Comparison of ENCODE assay signal across 14 cellular contexts in genomic region chr13:30256713-30257432, GRCh38. TPM values are rescaled to one million over a fixed set of nuclear protein-coding genes. Genes with fewer than 3 reads are reported as not detected.
DNase-seq lines count a peak whose midpoint lies in the region; ATAC-seq, FAIRE-seq and TF ChIP-seq lines count a peak whose summit lies in the region.
"Had no signal": no experiment of that assay in that cellular context is flagged by ENCODE, and none has a peak within 500 bp of the region (broad histone marks: within the 10 kb centered on the region; RNA-seq: fewer than 3 reads in every experiment).

No MANE protein-coding gene starts in this region.

- DNase-seq in NCI-H526 (lab: John Stamatoyannopoulos, UW) (peak; percentile 92 to 95), H1 (ENCODE audit: low read depth in 1 of 2, low spot score in 2 of 2) (no peak), neural crest cell (ENCODE audit: low read depth, low spot score) (no peak), NOMO-1 treated with DMSO at 0.1 percent for 48 hours (lab: John Stamatoyannopoulos, UW; ENCODE audit: unreplicated experiment) (no peak), upper lobe of left lung (no peak), NCI-H146 (lab: John Stamatoyannopoulos, UW) (no peak), HTR-8/SVneo (ENCODE audit: insufficient read length, low spot score) (no peak)
- DNase-seq: activated T-cell treated with anti-CD3 and anti-CD28 coated beads, Interleukin-2, amount 50 U/mL, for 24 hours; natural killer cell; NCI-H1048; OCI-M1; stimulated activated CD4-positive, alpha-beta T cell treated with anti-CD3 and anti-CD28 coated beads, Interleukin-4, amount 100 ng/mL, for 1 hour had no signal

- no peak overlapping the region for H2AK5ac ChIP-seq in H1 (ENCODE audit: low read depth, low read length)

- H3K4me3 Mint-ChIP-seq in neural crest cell = no peak overlapping the region
- H3K4me3 Mint-ChIP-seq: activated T-cell treated with anti-CD3 and anti-CD28 coated beads, Interleukin-2, amount 50 U/mL, for 24 hours; natural killer cell had no signal

- TF ChIP-seq POLR2A in H1 (IDR thresholded peaks at IDR 0.05; ENCODE audit: control extremely low read depth in 1 of 2, low read depth in 2 of 2, low read length in 2 of 2) = no peak
- TF ChIP-seq POLR2A in upper lobe of left lung (IDR thresholded peaks at IDR 0.05) = no peak

- POLR2A ChIA-PET in H1 (lab: Charles Lee; ENCODE audit: partially characterized antibody) = no interaction called here

- H2BK5ac ChIP-seq in H1 (ENCODE audit: low read depth, low read length) = peak overlapping the region; percentile 71; the same call in 1 of the 2 replicates

- H2AFZ ChIP-seq in H1 (ENCODE audit: low read length) = no peak overlapping the region

- TF ChIP-seq CTCF in DOHH2 (IDR thresholded peaks at IDR 0.05; ENCODE audit: low read depth, low read length, poor library complexity, severe bottlenecking) (no peak), H1 (IDR thresholded peaks at IDR 0.05; ENCODE audit: control extremely low read depth in 1 of 3, insufficient read depth in 1 of 3, low read depth in 1 of 3, low read length in 3 of 3) (no peak), neural crest cell (conservative IDR thresholded peaks at IDR 0.05) (no peak), upper lobe of left lung (IDR thresholded peaks at IDR 0.05) (no peak)

- H4K91ac ChIP-seq in H1 (replicated peaks; ENCODE audit: insufficient read length, low read length) = no peak overlapping the region

- no peak overlapping the region for H3K23ac ChIP-seq in H1 (ENCODE audit: insufficient read length)

- H3K27me3 Mint-ChIP-seq in neural crest cell (ENCODE audit: low read depth) = no peaks in the 10 kb centered on the region
- H3K27me3 Mint-ChIP-seq: activated T-cell treated with anti-CD3 and anti-CD28 coated beads, Interleukin-2, amount 50 U/mL, for 24 hours had no signal

- peaks cover 29% of the 10 kb centered on the region for H3K4me1 Mint-ChIP-seq in neural crest cell

- H3K14ac ChIP-seq in H1 (ENCODE audit: insufficient read length) = no peak overlapping the region

- H3K9me3 ChIP-seq in DOHH2 (ENCODE audit: control insufficient read depth, insufficient read depth, low read length) = no peaks in the 10 kb centered on the region
- H3K9me3 ChIP-seq in H1 (ENCODE audit: insufficient read depth in 2 of 2, low read depth in 1 of 2, low read length in 1 of 2) = peaks cover 4 to 8% of the 10 kb centered on the region in 2 experiments; a peak in 1 of 4 replicates
- no peaks in the 10 kb centered on the region for H3K9me3 ChIP-seq in upper lobe of left lung

- H3K9me3 Mint-ChIP-seq in neural crest cell = peaks cover 3% of the 10 kb centered on the region
- H3K9me3 Mint-ChIP-seq: activated T-cell treated with anti-CD3 and anti-CD28 coated beads, Interleukin-2, amount 50 U/mL, for 24 hours; natural killer cell had no signal

- H3K79me2 ChIP-seq in DOHH2 (ENCODE audit: control insufficient read depth, low read length) (peaks cover 38% of the 10 kb centered on the region), H1 (ENCODE audit: control insufficient read depth in 1 of 2, insufficient read depth in 2 of 2, low read length in 2 of 2) (no peaks in the 10 kb centered on the region)

- H4K20me1 ChIP-seq in DOHH2 (ENCODE audit: control insufficient read depth, insufficient read depth, low read depth, low read length) = no peaks in the 10 kb centered on the region
- no peaks in the 10 kb centered on the region for H4K20me1 ChIP-seq in H1 (replicated peaks in 1 of 2; ENCODE audit: control insufficient read depth in 1 of 2, insufficient read depth in 2 of 2, low read length in 2 of 2)

- peak; percentile 25 to 44; a peak in 3 of 4 replicates for TF ChIP-seq RAD21 in H1 (IDR thresholded peaks at IDR 0.05 in 1 of 2, conservative IDR thresholded peaks at IDR 0.05 in 1 of 2; ENCODE audit: low read depth in 2 of 2, low read length in 2 of 2)

- ATAC-seq in upper lobe of left lung (ENCODE audit: low FRiP score in 2 of 2) = no peak
- ATAC-seq: natural killer cell had no signal

- H3K18ac ChIP-seq in H1 (ENCODE audit: extremely low read depth, low read length) = 0 out of 2 replicates have a peak overlapping the region, but pooled peaks have one; percentile 56

- no peaks in the 10 kb centered on the region for H3K23me2 ChIP-seq in H1 (ENCODE audit: low read depth, low read length)

- whole genome bisulfite sequencing in H1 (ENCODE audit: extremely low coverage in 1 of 2, insufficient coverage in 1 of 2, insufficient read length in 1 of 2, insufficient replicate concordance in 2 of 2, low coverage in 1 of 2, low lambda C conversion rate in 2 of 2, missing lambda C conversion rate in 1 of 2), 2 experiments = 92% methylated on average over 5 of the region's 5 CpGs; no CpG with 5 or more reads in 1 of the 2 experiments
- WGBS in upper lobe of left lung, 2 donors = 91 to 92% methylated on average over 5 of the region's 5 CpGs

- H3K56ac ChIP-seq in H1 (replicated peaks; ENCODE audit: insufficient read length, low read depth, low read length) = no peak overlapping the region

- H3K4me2 ChIP-seq in DOHH2 (ENCODE audit: low read length) = peak overlapping the region; percentile 44
- H3K4me2 ChIP-seq in H1 (ENCODE audit: insufficient read depth in 1 of 2, low read depth in 2 of 2, low read length in 2 of 2) = no peak overlapping the region

- peaks cover 9% of the 10 kb centered on the region for H3K36me3 Mint-ChIP-seq in neural crest cell (ENCODE audit: low read depth)
- H3K36me3 Mint-ChIP-seq: natural killer cell had no signal

- H4K5ac ChIP-seq in H1 (ENCODE audit: insufficient read length, low read depth, low read length) = no peak overlapping the region

- peak overlapping the region; percentile 29 for H3K4me3 ChIP-seq in DOHH2 (ENCODE audit: low read length)
- no peak overlapping the region for H3K4me3 ChIP-seq in H1 (ENCODE audit: extremely low read depth in 1 of 4, insufficient read depth in 2 of 4, low read depth in 3 of 4, low read length in 4 of 4)
- no peak overlapping the region for H3K4me3 ChIP-seq in upper lobe of left lung

- H3K36me3 ChIP-seq in DOHH2 (ENCODE audit: control insufficient read depth, low read length) (peaks cover 46% of the 10 kb centered on the region), H1 (ENCODE audit: control insufficient read depth in 2 of 4, insufficient read depth in 4 of 4, low read length in 3 of 4) (peaks cover 0 to 3% (median 0%) of the 10 kb centered on the region in 4 experiments; a peak in 2 of 8 replicates), upper lobe of left lung (peaks cover 0 to 10% (median 0%) of the 10 kb centered on the region in 4 donors)

- H4K8ac ChIP-seq in H1 (ENCODE audit: extremely low read depth, insufficient read depth, low read length) = no peak overlapping the region

- no peak overlapping the region for H2BK120ac ChIP-seq in H1 (replicated peaks; ENCODE audit: low read depth, low read length)

- H3K27ac Mint-ChIP-seq in neural crest cell (ENCODE audit: unreplicated experiment) = peak overlapping the region; percentile 73
- H3K27ac Mint-ChIP-seq: activated T-cell treated with anti-CD3 and anti-CD28 coated beads, Interleukin-2, amount 50 U/mL, for 24 hours; natural killer cell had no signal

- no peaks in the 10 kb centered on the region for H3K27me3 ChIP-seq in DOHH2 (ENCODE audit: control insufficient read depth, low read length)
- no peaks in the 10 kb centered on the region for H3K27me3 ChIP-seq in H1 (replicated peaks in 1 of 4; ENCODE audit: control insufficient read depth in 3 of 4, extremely low read depth in 1 of 4, insufficient read depth in 3 of 4, low read length in 3 of 4)
- no peaks in the 10 kb centered on the region for H3K27me3 ChIP-seq in upper lobe of left lung

- H2BK15ac ChIP-seq in H1 (ENCODE audit: low read length) = no peak overlapping the region

- H3F3A ChIP-seq in DOHH2 (ENCODE audit: control insufficient read depth, insufficient read depth) = peaks cover 8% of the 10 kb centered on the region; the same call in 1 of the 2 replicates

- no peaks in the 10 kb centered on the region for H3K9me2 ChIP-seq in DOHH2 (replicated peaks; ENCODE audit: control insufficient read depth, low read length)

- H2BK12ac ChIP-seq in H1 (ENCODE audit: low read depth, low read length) = no peak overlapping the region

- H3K4me1 ChIP-seq in DOHH2 (ENCODE audit: control insufficient read depth, low read length) (peaks cover 38% of the 10 kb centered on the region), H1 (replicated peaks in 1 of 4; ENCODE audit: control insufficient read depth in 3 of 4, insufficient read depth in 4 of 4, low read length in 3 of 4) (peaks cover 0 to 8% (median 4%) of the 10 kb centered on the region in 4 experiments; a peak in 5 of 7 replicates), upper lobe of left lung (peaks cover 0 to 5% (median 0%) of the 10 kb centered on the region in 4 donors)

- no peak for TF ChIP-seq EP300 in H1 (IDR thresholded peaks at IDR 0.05; ENCODE audit: borderline replicate concordance in 1 of 2, low read depth in 2 of 2, low read length in 2 of 2)
- TF ChIP-seq EP300 in upper lobe of left lung (IDR thresholded peaks at IDR 0.05) = no peak

- H3K4ac ChIP-seq in H1 (replicated peaks; ENCODE audit: insufficient read length, low read depth, low read length) = no peak overlapping the region

- H2BK20ac ChIP-seq in H1 (ENCODE audit: low read length) = no peak overlapping the region; the same call in 1 of the 2 replicates

- CTCF ChIA-PET in H1 (lab: Charles Lee; ENCODE audit: partially characterized antibody) = interaction anchor here (0.6 kb wide), 1 partner anchor 76 kb away, joined by 3 read pairs; no protein-coding TSS in a partner anchor

- no peaks in the 10 kb centered on the region for H3K79me1 ChIP-seq in H1 (ENCODE audit: low read depth, low read length)

- H3K9ac ChIP-seq in H1 (replicated peaks in 1 of 4; ENCODE audit: extremely low read depth in 1 of 4, low read depth in 3 of 4, low read length in 3 of 4) = no peak overlapping the region

- H3K27ac ChIP-seq in DOHH2 (ENCODE audit: low read depth, low read length) (peak overlapping the region; percentile 29), H1 (ENCODE audit: low read depth, low read length) (no peak overlapping the region), upper lobe of left lung (no peak overlapping the region)

- peak; percentile 50 for FAIRE-seq in H1 (lab: Jason Lieb, UNC)
- FAIRE-seq in HTR-8/SVneo (lab: Jason Lieb, UNC) = no peak
- FAIRE-seq: D721Med had no signal

TF ChIP-seq in H1, 55 proteins besides CTCF, POLR2A, EP300 and RAD21 (continues in another document):
- TF ChIP-seq BCL11A (IDR thresholded peaks at IDR 0.05; ENCODE audit: low read depth in 2 of 2, low read length in 2 of 2) (no peak), HDAC6 (IDR thresholded peaks at IDR 0.05; ENCODE audit: low read depth, low read length) (no peak)

RNA-seq across cellular contexts. Expression of gene KATNAL1, which starts 50.5 kb away (rescaled TPM):
- total RNA-seq in H1 (2021; fragmentation: NEBNext Ultra II Directional; extraction: Animal tissue kit (Norgen Biotek cat#: 25700)) = 10.2 and 13.2 TPM in 2 replicates
- polyA plus RNA-seq in H1 (2011; rRNA removed) = 3.0 and 4.0 TPM in 2 replicates
- 4.4 TPM for polyA plus RNA-seq in H1 (2011; cell fraction: cytosol; rRNA removed)
- polyA plus RNA-seq in H1 (2011; cell fraction: nucleus; rRNA removed) = 1.7 TPM
- 4.7 to 8.8 TPM (median 6.6 TPM) in 4 replicates for polyA plus RNA-seq in H1 (2012, experiment 1 of 2)
- polyA plus RNA-seq in H1 (2012, experiment 2 of 2) = 0.38 TPM
- 3.4 TPM for polyA plus RNA-seq in H1 (2013, experiment 1 of 2)
- polyA plus RNA-seq in H1 (2013, experiment 2 of 2) = 3.1 TPM
- polyA minus RNA-seq in H1 (2011; rRNA and poly(A)+ RNA removed) = 8.2 and 12.3 TPM in 2 replicates
- 9.5 TPM for polyA minus RNA-seq in H1 (2011; cell fraction: cytosol; rRNA and poly(A)+ RNA removed)
- polyA minus RNA-seq in H1 (2011; cell fraction: nucleus; rRNA and poly(A)+ RNA removed) = 13.1 TPM
- 29.1 and 32.1 TPM in 2 replicates for total RNA-seq in neural crest cell
- total RNA-seq in upper lobe of left lung = 10 to 100 TPM in 5 of 6 donors, 1 to 10 TPM in 1; 5.7 to 35.5 (median 13.9) TPM

Comparison
In these comparisons a context has a peak if more than half of its experiments do, and no peak if none do; other contexts are left out.
1. DNase-seq: peak in NCI-H526 (2 of 2); none in H1 (0 of 2), neural crest cell (single experiment), NOMO-1 treated with DMSO at 0.1 percent for 48 hours (single experiment), upper lobe of left lung (0 of 2), NCI-H146 (single experiment) and HTR-8/SVneo (single experiment).